ENCODE assay signal across 1 cellular context in the genomic region with DNA sequence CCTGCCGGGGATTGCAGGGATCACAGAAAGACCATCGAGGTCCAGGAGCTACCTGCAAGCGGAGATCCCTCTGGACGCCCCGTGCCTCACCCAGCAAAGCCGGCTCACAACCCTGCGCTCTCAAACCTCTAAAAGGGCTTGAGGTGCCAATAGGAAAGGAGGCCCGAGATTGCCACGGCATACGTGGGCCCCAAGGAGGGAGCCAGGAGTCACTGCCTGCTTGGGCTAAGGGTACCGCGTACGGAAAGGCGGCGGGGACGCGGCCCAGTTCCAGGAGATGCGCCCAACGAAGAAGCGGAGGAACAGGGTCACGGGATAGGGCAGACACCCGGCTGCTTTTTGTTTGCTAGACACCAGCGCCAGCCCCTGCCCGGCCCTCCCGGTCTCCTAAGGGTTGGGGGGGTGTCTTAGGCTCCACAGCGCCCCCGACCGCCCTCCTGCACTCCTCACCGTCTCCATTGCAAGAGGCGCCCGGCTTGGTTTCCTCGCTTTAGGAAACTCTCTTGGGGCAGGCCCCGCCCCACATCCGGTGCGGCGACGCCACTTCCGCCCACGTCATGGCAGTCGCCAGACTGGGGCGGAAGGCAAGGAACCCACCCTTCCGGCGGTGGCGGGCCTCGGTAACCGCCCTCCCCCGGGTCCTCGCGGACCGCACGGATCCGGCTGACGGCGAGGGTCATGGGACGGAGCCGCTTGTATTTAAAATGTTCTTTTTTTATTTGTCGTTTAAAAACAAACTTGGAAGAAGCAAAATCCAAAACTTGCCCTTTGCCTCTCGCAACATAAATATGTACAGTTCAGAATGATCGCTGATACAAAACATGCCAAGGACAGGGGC.
A peak's percentile ranks its signal among the peaks of the same experiment; 100 is the strongest.
TF ChIP-seq lines count a peak whose summit lies in the region.

A gene (minus strand): TSS at position 495 of the 838 bp plus-strand sequence. CDS start 36 bp downstream, at position 459.

TF ChIP-seq in HCT116, 20 proteins besides CTCF, POLR2A, EP300 and RAD21 (continued from another document):
- TF ChIP-seq, protein P1, sequence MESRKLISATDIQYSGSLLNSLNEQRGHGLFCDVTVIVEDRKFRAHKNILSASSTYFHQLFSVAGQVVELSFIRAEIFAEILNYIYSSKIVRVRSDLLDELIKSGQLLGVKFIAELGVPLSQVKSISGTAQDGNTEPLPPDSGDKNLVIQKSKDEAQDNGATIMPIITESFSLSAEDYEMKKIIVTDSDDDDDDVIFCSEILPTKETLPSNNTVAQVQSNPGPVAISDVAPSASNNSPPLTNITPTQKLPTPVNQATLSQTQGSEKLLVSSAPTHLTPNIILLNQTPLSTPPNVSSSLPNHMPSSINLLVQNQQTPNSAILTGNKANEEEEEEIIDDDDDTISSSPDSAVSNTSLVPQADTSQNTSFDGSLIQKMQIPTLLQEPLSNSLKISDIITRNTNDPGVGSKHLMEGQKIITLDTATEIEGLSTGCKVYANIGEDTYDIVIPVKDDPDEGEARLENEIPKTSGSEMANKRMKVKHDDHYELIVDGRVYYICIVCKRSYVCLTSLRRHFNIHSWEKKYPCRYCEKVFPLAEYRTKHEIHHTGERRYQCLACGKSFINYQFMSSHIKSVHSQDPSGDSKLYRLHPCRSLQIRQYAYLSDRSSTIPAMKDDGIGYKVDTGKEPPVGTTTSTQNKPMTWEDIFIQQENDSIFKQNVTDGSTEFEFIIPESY (IDR thresholded peaks at IDR 0.05; ENCODE audit: extremely low read depth, insufficient replicate concordance, low read length), result peak; percentile 71
- TF ChIP-seq, protein P2, sequence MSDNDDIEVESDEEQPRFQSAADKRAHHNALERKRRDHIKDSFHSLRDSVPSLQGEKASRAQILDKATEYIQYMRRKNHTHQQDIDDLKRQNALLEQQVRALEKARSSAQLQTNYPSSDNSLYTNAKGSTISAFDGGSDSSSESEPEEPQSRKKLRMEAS (IDR thresholded peaks at IDR 0.05), result peak; percentile 72
- TF ChIP-seq, protein P3, sequence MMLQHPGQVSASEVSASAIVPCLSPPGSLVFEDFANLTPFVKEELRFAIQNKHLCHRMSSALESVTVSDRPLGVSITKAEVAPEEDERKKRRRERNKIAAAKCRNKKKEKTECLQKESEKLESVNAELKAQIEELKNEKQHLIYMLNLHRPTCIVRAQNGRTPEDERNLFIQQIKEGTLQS (IDR thresholded peaks at IDR 0.05), result no peak
- TF ChIP-seq SP1 (IDR thresholded peaks at IDR 0.05; ENCODE audit: low read depth), result peak; percentile 74
- TF ChIP-seq EGR1 (IDR thresholded peaks at IDR 0.05; ENCODE audit: low read depth), result peak; percentile 64
- no peak for TF ChIP-seq TCF7L2 (IDR thresholded peaks at IDR 0.05; ENCODE audit: borderline replicate concordance, extremely low read depth, insufficient read depth, insufficient read length)
- no peak for TF ChIP-seq CBX3 (IDR thresholded peaks at IDR 0.05; ENCODE audit: low read depth)
- TF ChIP-seq ZFX (IDR thresholded peaks at IDR 0.05), result peak; percentile 77
- TF ChIP-seq JUND (IDR thresholded peaks at IDR 0.05), result peak; percentile 56
